ENCODE assay signal across 1 cellular context in genomic region chr12:45260481-45260824, GRCh38.
TF ChIP-seq lines count a peak whose summit lies in the region.

No MANE protein-coding gene starts in this region.

TF ChIP-seq in SK-N-SH treated with all-trans-retinoic acid at 6 μM for 48 hours, 23 proteins besides CTCF, POLR2A, EP300 and RAD21 (continued from another document):
- TF ChIP-seq SNAI2 (CRISPR knock-in tag; IDR thresholded peaks at IDR 0.05) (no peak), OSR1 (CRISPR knock-in tag; IDR thresholded peaks at IDR 0.05) (no peak), ARNTL (CRISPR knock-in tag; IDR thresholded peaks at IDR 0.05; ENCODE audit: borderline replicate concordance, low read depth) (no peak), TOX (CRISPR knock-in tag; IDR thresholded peaks at IDR 0.05; ENCODE audit: borderline replicate concordance) (no peak), POU6F1 (CRISPR knock-in tag; IDR thresholded peaks at IDR 0.05; ENCODE audit: borderline replicate concordance, low read depth) (no peak), PPARA (CRISPR knock-in tag; IDR thresholded peaks at IDR 0.05; ENCODE audit: borderline replicate concordance) (no peak)
